Comparison of ENCODE assay signal across 10 cellular contexts in genomic region chr11:84289381-84289906, GRCh38.
DNase-seq lines count a peak whose midpoint lies in the region; ATAC-seq and TF ChIP-seq lines count a peak whose summit lies in the region.
"Had no signal": no experiment of that assay in that cellular context is flagged by ENCODE, and none has a peak within 500 bp of the region (broad histone marks: within the 10 kb centered on the region; RNA-seq: fewer than 3 reads in every experiment).

No MANE protein-coding gene starts in this region.

- peak; percentile 96 for ATAC-seq in GM21515 (IDR thresholded peaks at IDR 0.05; ENCODE audit: unreplicated experiment)
- peak; percentile 98 for ATAC-seq in HG03457 (IDR thresholded peaks at IDR 0.05; ENCODE audit: unreplicated experiment)

- no peak for TF ChIP-seq CTCF in GM12864 (IDR thresholded peaks at IDR 0.05; ENCODE audit: low read depth, low read length, missing control alignments)
- TF ChIP-seq CTCF in fibroblast of pulmonary artery (IDR thresholded peaks at IDR 0.05; ENCODE audit: low read length, missing control alignments): no peak

- no peak overlapping the region for H3K4me3 ChIP-seq in GM12864 (ENCODE audit: low read depth, low read length)
- H3K4me3 ChIP-seq in fibroblast of pulmonary artery (replicated peaks; ENCODE audit: low read depth, low read length): no peak overlapping the region

- DNase-seq in GM12864 (ENCODE audit: low read depth) (peak; percentile 29), fibroblast of pulmonary artery (ENCODE audit: low read depth) (peak; percentile 60), NOMO-1 treated with DMSO at 0.1 percent for 48 hours (lab: John Stamatoyannopoulos, UW; ENCODE audit: unreplicated experiment) (no peak), MV-4-11 (lab: John Stamatoyannopoulos, UW) (no peak)
- DNase-seq in activated T-cell treated with anti-CD3 and anti-CD28 coated beads, Interleukin-2, amount 50 U/mL, for 48 hours: no peak
- DNase-seq in activated naive CD4-positive, alpha-beta T cell treated with Interleukin-2 at 50 U/mL for 16 hours: no peak
- DNase-seq: kidney, NCI-H82 had no signal

Comparison
In these comparisons a context has a peak if more than half of its experiments do, and no peak if none do; other contexts are left out.
1. DNase-seq: peak in GM12864 (single experiment) and fibroblast of pulmonary artery (single experiment); none in NOMO-1 treated with DMSO at 0.1 percent for 48 hours (single experiment), activated T-cell treated with anti-CD3 and anti-CD28 coated beads, Interleukin-2, amount 50 U/mL, for 48 hours (0 of 2), activated naive CD4-positive, alpha-beta T cell treated with Interleukin-2 at 50 U/mL for 16 hours (single experiment) and MV-4-11 (single experiment).